Comparison of ENCODE assay signal across 8 cellular contexts in genomic region chr18:79380816-79381806, GRCh38. TPM values are rescaled to one million over a fixed set of nuclear protein-coding genes. Genes with fewer than 3 reads are reported as not detected.
A peak's percentile ranks its signal among the peaks of the same experiment; 100 is the strongest.
DNase-seq lines count a peak whose midpoint lies in the region; ATAC-seq and TF ChIP-seq lines count a peak whose summit lies in the region.

No MANE protein-coding gene starts in this region.

- TF ChIP-seq CTCF in fibroblast of villous mesenchyme (IDR thresholded peaks at IDR 0.05; ENCODE audit: insufficient read depth, low read depth, low read length) (peak; percentile 84), osteoblast (IDR thresholded peaks at IDR 0.05; ENCODE audit: extremely low read depth, low read depth, low read length) (peak; percentile 75)

- H3K36me3 ChIP-seq in osteoblast (ENCODE audit: insufficient read depth, low read length): no peaks in the 10 kb centered on the region

- ATAC-seq in GM21360 (IDR thresholded peaks at IDR 0.05; ENCODE audit: unreplicated experiment) (peak; percentile 36), GM18907 (IDR thresholded peaks at IDR 0.05; ENCODE audit: unreplicated experiment) (no peak)
- peak; percentile 48 to 49 for ATAC-seq in activated T-cell treated with anti-CD3 and anti-CD28 coated beads, Interleukin-2, amount 50 U/mL, for 4 hours

- peaks cover 5% of the 10 kb centered on the region for H3K36me3 Mint-ChIP-seq in activated T-cell treated with anti-CD3 and anti-CD28 coated beads, Interleukin-2, amount 50 U/mL, for 4 hours (ENCODE audit: insufficient read depth)

- H3K4me3 ChIP-seq in fibroblast of villous mesenchyme (ENCODE audit: low read depth, low read length) (no peak overlapping the region), osteoblast (ENCODE audit: insufficient read depth, low read length) (no peak overlapping the region)

- DNase-seq in COLO829 (ENCODE audit: low spot score) (peak; percentile 53), NCI-H748 treated with DMSO at 0.1 percent for 48 hours (lab: John Stamatoyannopoulos, UW) (peak; percentile 17), fibroblast of villous mesenchyme (ENCODE audit: low read depth) (peak; percentile 50), osteoblast (ENCODE audit: insufficient read length, low spot score, missing footprints) (peak; percentile 99), GF-D8 (lab: John Stamatoyannopoulos, UW) (no peak)
- DNase-seq in activated T-cell treated with anti-CD3 and anti-CD28 coated beads, Interleukin-2, amount 50 U/mL, for 4 hours: peak; percentile 75

- no peak overlapping the region for H2AFZ ChIP-seq in osteoblast (ENCODE audit: low read length)

- H3K9me3 ChIP-seq in osteoblast (ENCODE audit: low read depth, low read length): no peaks in the 10 kb centered on the region

- no peak overlapping the region for H3K4me2 ChIP-seq in osteoblast (ENCODE audit: insufficient read depth, low read length)

- peaks cover 13% of the 10 kb centered on the region for H3K27me3 ChIP-seq in osteoblast (ENCODE audit: insufficient read depth, low read length)

- peaks cover 2% of the 10 kb centered on the region for H4K20me1 ChIP-seq in osteoblast (ENCODE audit: insufficient read depth, low read length)

- no peaks in the 10 kb centered on the region for H3K9me3 Mint-ChIP-seq in activated T-cell treated with anti-CD3 and anti-CD28 coated beads, Interleukin-2, amount 50 U/mL, for 4 hours

- H3K4me1 ChIP-seq in osteoblast (ENCODE audit: insufficient read depth, low read length): no peaks in the 10 kb centered on the region

- H3K27me3 Mint-ChIP-seq in activated T-cell treated with anti-CD3 and anti-CD28 coated beads, Interleukin-2, amount 50 U/mL, for 4 hours (ENCODE audit: low read depth): no peaks in the 10 kb centered on the region

- H3K4me3 Mint-ChIP-seq in activated T-cell treated with anti-CD3 and anti-CD28 coated beads, Interleukin-2, amount 50 U/mL, for 4 hours: no peak overlapping the region

- no peaks in the 10 kb centered on the region for H3K79me2 ChIP-seq in osteoblast (ENCODE audit: insufficient read depth, low read length)

- H3K27ac ChIP-seq in osteoblast (ENCODE audit: low read depth, low read length): no peak overlapping the region

- peaks cover 8% of the 10 kb centered on the region for H3K4me1 Mint-ChIP-seq in activated T-cell treated with anti-CD3 and anti-CD28 coated beads, Interleukin-2, amount 50 U/mL, for 4 hours (ENCODE audit: low read depth)

RNA-seq across cellular contexts. Expression of gene NFATC1, which starts 14.6 kb away (rescaled TPM):
- 10 to 100 TPM; 62.7 to 80.8 (median 75.2) TPM for total RNA-seq in activated T-cell treated with anti-CD3 and anti-CD28 coated beads, Interleukin-2, amount 50 U/mL, for 4 hours
- 0.43 and 1.3 TPM in 2 replicates for total RNA-seq in fibroblast of villous mesenchyme
- 5.3 and 6.2 TPM in 2 replicates for total RNA-seq in osteoblast
